Comparison of ENCODE assay signal across 18 cellular contexts in the genomic region with DNA sequence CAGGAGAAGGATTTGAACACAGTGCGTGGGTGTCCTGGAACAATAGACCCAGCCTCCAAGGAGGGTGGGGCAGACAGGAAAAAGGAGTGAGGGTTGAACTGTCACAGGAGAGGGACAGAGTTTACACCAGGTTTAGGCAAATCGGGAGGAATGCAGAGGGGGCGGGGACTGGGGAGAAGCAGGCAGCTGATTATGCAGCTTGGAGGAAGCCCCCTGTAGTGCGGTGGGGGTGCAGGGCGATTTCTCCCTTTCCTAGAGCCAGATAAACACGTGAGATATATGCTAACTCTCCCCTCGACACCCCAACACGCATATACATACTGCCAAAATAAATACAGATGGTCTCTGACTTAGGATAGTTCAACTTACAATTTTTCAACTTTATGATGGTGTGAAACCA.
"Had no signal": no experiment of that assay in that cellular context is flagged by ENCODE, and none has a peak within 500 bp of the region (broad histone marks: within the 10 kb centered on the region; RNA-seq: fewer than 3 reads in every experiment).

No MANE protein-coding gene starts in this region.

- ATAC-seq: activated naive CD4-positive, alpha-beta T cell treated with anti-CD3 and anti-CD28 coated beads, Interleukin-2, amount 50 U/mL, for 72 hours; body of pancreas had no signal

- H3K27ac Mint-ChIP-seq: activated naive CD4-positive, alpha-beta T cell treated with anti-CD3 and anti-CD28 coated beads, Interleukin-2, amount 50 U/mL, for 72 hours; memory B cell had no signal

- H3K4me3 Mint-ChIP-seq: central memory CD8-positive, alpha-beta T cell; memory B cell had no signal

- H3K36me3 Mint-ChIP-seq: activated naive CD4-positive, alpha-beta T cell treated with anti-CD3 and anti-CD28 coated beads, Interleukin-2, amount 50 U/mL, for 72 hours; memory B cell had no signal

- DNase-seq: activated CD4-positive, alpha-beta T cell treated with anti-CD3 and anti-CD28 coated beads, Interleukin-2, amount 50 U/mL, for 4 hours; activated CD4-positive, CD25-positive, alpha-beta regulatory T cell treated with anti-CD3 and anti-CD28 coated beads, Interleukin-2, amount 50 U/mL, for 72 hours; activated effector memory CD4-positive, alpha-beta T cell treated with Interleukin-2 at 50 U/mL for 16 hours; activated T-cell treated with anti-CD3 and anti-CD28 coated beads, Interleukin-2, amount 50 U/mL, for 1 hour; amniotic stem cell; body of pancreas; cortex of kidney; effector CD8-positive, alpha-beta T cell; left lung; stimulated activated CD4-positive, alpha-beta T cell treated with anti-CD3 and anti-CD28 coated beads, Interleukin-4, amount 100 ng/mL, for 4 hours; stomach; T-helper 2 cell had no signal

- H3K36me3 ChIP-seq: left lung, ovary, stomach, thoracic aorta, vagina had no signal

- H3K27me3 ChIP-seq: body of pancreas, ovary, vagina had no signal

- H3K4me1 ChIP-seq: body of pancreas, left lung, stomach, vagina had no signal

- H3K9me3 ChIP-seq: body of pancreas, left lung, ovary, stomach, thoracic aorta, vagina had no signal

- H3K27ac ChIP-seq: body of pancreas, left lung, ovary, stomach, thoracic aorta, vagina had no signal

- H3K4me1 Mint-ChIP-seq: central memory CD8-positive, alpha-beta T cell; memory B cell had no signal

- H3K9me3 Mint-ChIP-seq: activated naive CD4-positive, alpha-beta T cell treated with anti-CD3 and anti-CD28 coated beads, Interleukin-2, amount 50 U/mL, for 72 hours; central memory CD8-positive, alpha-beta T cell had no signal

- H3K4me3 ChIP-seq: body of pancreas, left lung, ovary, stomach, thoracic aorta, vagina had no signal
